Comparison of ENCODE assay signal across 1 cellular context in the genomic region with DNA sequence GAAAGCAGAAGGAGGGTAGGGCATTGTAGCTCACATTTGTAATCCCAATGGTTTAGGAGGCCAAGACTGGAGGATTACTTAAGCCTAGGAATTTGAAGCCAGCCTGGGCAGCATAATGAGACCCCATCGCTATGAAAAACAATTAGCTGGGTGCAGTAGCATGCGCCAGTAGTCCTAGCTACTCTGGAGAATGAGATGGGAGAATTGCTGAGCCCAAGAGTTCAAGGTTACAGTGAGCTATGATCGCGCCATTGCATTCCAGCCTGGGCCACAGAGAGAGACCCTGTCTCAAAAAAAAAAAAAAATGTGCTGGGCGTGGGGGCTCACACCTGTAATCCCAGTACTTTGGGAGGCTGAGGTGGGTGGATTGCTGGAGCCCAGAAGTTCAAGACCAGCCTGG.
TF ChIP-seq lines count a peak whose summit lies in the region.

No MANE protein-coding gene starts in this region.

TF ChIP-seq in GM23338, 12 proteins besides CTCF, POLR2A, EP300 and RAD21:
- TF ChIP-seq, protein P1, sequence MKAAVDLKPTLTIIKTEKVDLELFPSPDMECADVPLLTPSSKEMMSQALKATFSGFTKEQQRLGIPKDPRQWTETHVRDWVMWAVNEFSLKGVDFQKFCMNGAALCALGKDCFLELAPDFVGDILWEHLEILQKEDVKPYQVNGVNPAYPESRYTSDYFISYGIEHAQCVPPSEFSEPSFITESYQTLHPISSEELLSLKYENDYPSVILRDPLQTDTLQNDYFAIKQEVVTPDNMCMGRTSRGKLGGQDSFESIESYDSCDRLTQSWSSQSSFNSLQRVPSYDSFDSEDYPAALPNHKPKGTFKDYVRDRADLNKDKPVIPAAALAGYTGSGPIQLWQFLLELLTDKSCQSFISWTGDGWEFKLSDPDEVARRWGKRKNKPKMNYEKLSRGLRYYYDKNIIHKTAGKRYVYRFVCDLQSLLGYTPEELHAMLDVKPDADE (IDR thresholded peaks at IDR 0.05), result no peak
- TF ChIP-seq STAT1 (IDR thresholded peaks at IDR 0.05; ENCODE audit: unreplicated experiment) (no peak), JUNB (IDR thresholded peaks at IDR 0.05; ENCODE audit: unreplicated experiment) (no peak), CREB1 (CRISPR knock-in tag; IDR thresholded peaks at IDR 0.05; ENCODE audit: low read depth) (no peak), POLR2AphosphoS5 (IDR thresholded peaks at IDR 0.05; ENCODE audit: low read depth) (no peak), ZNF331 (CRISPR knock-in tag; IDR thresholded peaks at IDR 0.05; ENCODE audit: low read depth) (no peak), NANOG (IDR thresholded peaks at IDR 0.05; ENCODE audit: borderline replicate concordance) (no peak)
